In the genomic region with DNA sequence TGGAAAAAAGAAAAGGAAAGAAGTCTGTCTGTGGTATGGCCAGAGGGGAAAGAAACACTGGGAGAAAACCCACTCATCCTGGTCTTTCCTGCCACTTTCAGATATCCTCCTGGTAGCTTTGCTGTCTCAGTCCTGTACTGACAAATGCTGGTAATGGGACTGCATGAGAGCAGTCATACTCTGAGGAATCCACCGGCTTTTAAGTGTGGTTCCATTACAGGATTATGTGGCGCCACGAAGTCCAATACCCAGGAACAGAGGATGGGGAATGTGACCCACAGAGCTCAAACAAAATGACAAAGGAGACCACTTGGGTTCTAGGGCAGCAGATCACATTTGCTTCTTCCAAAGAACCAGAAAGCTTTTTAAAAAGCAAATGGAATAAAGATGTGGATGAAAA, we compare ENCODE assay signal across 24 cellular contexts. TPM values are rescaled to one million over a fixed set of nuclear protein-coding genes. Genes with fewer than 3 reads are reported as not detected.
"Had no signal": no experiment of that assay in that cellular context is flagged by ENCODE, and none has a peak within 500 bp of the region (broad histone marks: within the 10 kb centered on the region; RNA-seq: fewer than 3 reads in every experiment).

No MANE protein-coding gene starts in this region.

- H3K9me3 ChIP-seq: adrenal gland, ascending aorta, colonic mucosa, esophagus muscularis mucosa, lower lobe of right lung, mucosa of descending colon, tibial artery had no signal

- H3K27ac ChIP-seq: adrenal gland, ascending aorta, colonic mucosa, dorsolateral prefrontal cortex, esophagus muscularis mucosa, lower lobe of right lung, tibial artery, VCaP had no signal

- H3K36me3 Mint-ChIP-seq: activated naive CD4-positive, alpha-beta T cell treated with anti-CD3 and anti-CD28 coated beads, Interleukin-2, amount 50 U/mL, for 72 hours; naive B cell had no signal

- H3K4me3 ChIP-seq: adrenal gland, ascending aorta, colonic mucosa, dorsolateral prefrontal cortex, esophagus muscularis mucosa, lower lobe of right lung, mucosa of descending colon, tibial artery had no signal

- H3K27ac Mint-ChIP-seq: activated CD4-positive, alpha-beta T cell treated with anti-CD3 and anti-CD28 coated beads, Interleukin-2, amount 10 ng/mL, durations not matched to agents 7 days and 5 days; activated CD8-positive, alpha-beta T cell treated with anti-CD3 and anti-CD28 coated beads, Interleukin-2, amount 10 ng/mL, durations not matched to agents 7 days and 5 days; activated naive CD4-positive, alpha-beta T cell treated with anti-CD3 and anti-CD28 coated beads, Interleukin-2, amount 50 U/mL, for 72 hours; activated T-helper 1 cell treated with anti-CD3 and anti-CD28 coated beads, Interleukin-12 subunit alpha, Interleukin-12 subunit beta, Interleukin-2, Interleukin-4 antibody, amounts not matched to agents 30 ng/mL and 10 ng/mL and 1 ng/mL, durations not matched to agents 14 hours and 24 hours and 36 hours had no signal

- H3K9me3 Mint-ChIP-seq: activated CD4-positive, alpha-beta T cell treated with anti-CD3 and anti-CD28 coated beads, Interleukin-2, amount 10 ng/mL, durations not matched to agents 7 days and 5 days; activated naive CD4-positive, alpha-beta T cell treated with anti-CD3 and anti-CD28 coated beads, Interleukin-2, amount 50 U/mL, for 72 hours; activated T-helper 1 cell treated with anti-CD3 and anti-CD28 coated beads, Interleukin-12 subunit alpha, Interleukin-12 subunit beta, Interleukin-2, Interleukin-4 antibody, amounts not matched to agents 30 ng/mL and 10 ng/mL and 1 ng/mL, durations not matched to agents 14 hours and 24 hours and 36 hours; naive B cell; neural crest cell; stimulated activated naive CD8-positive, alpha-beta T cell treated with anti-CD3 and anti-CD28 coated beads, Interleukin-15, amount 100 ng/mL, for 72 hours had no signal

- H3K27me3 ChIP-seq: adrenal gland, ascending aorta, colonic mucosa, tibial artery had no signal

- DNase-seq: activated CD4-positive, alpha-beta T cell treated with anti-CD3 and anti-CD28 coated beads, Interleukin-2, amount 10 ng/mL, durations not matched to agents 7 days and 5 days; activated CD8-positive, alpha-beta T cell treated with anti-CD3 and anti-CD28 coated beads, Interleukin-2, amount 10 ng/mL, durations not matched to agents 7 days and 5 days; activated gamma-delta T cell; adrenal gland; central memory CD4-positive, alpha-beta T cell; colonic mucosa; dorsolateral prefrontal cortex; lower lobe of right lung; mesendoderm; mucosa of descending colon; naive B cell; stimulated activated CD4-positive, alpha-beta T cell treated with anti-CD3 and anti-CD28 coated beads, Interleukin-12 subunit alpha, Interleukin-12 subunit beta, amount 100 ng/mL, for 4 hours; stimulated activated CD4-positive, alpha-beta T cell treated with anti-CD3 and anti-CD28 coated beads, Interleukin-4, amount 100 ng/mL, for 4 hours; stimulated activated naive CD8-positive, alpha-beta T cell treated with anti-CD3 and anti-CD28 coated beads, Interleukin-15, amount 100 ng/mL, for 72 hours; tibial artery had no signal

- H3K27me3 Mint-ChIP-seq: stimulated activated naive CD8-positive, alpha-beta T cell treated with anti-CD3 and anti-CD28 coated beads, Interleukin-15, amount 100 ng/mL, for 72 hours had no signal

- H3K4me3 Mint-ChIP-seq: activated CD4-positive, alpha-beta T cell treated with anti-CD3 and anti-CD28 coated beads, Interleukin-2, amount 10 ng/mL, durations not matched to agents 7 days and 5 days; activated CD8-positive, alpha-beta T cell treated with anti-CD3 and anti-CD28 coated beads, Interleukin-2, amount 10 ng/mL, durations not matched to agents 7 days and 5 days; activated T-helper 1 cell treated with anti-CD3 and anti-CD28 coated beads, Interleukin-12 subunit alpha, Interleukin-12 subunit beta, Interleukin-2, Interleukin-4 antibody, amounts not matched to agents 30 ng/mL and 10 ng/mL and 1 ng/mL, durations not matched to agents 14 hours and 24 hours and 36 hours; naive B cell; neural crest cell; stimulated activated naive CD8-positive, alpha-beta T cell treated with anti-CD3 and anti-CD28 coated beads, Interleukin-15, amount 100 ng/mL, for 72 hours had no signal

- H3K4me1 ChIP-seq: ascending aorta, colonic mucosa had no signal

- ATAC-seq: activated CD4-positive, CD25-positive, alpha-beta regulatory T cell treated with anti-CD3 and anti-CD28 coated beads, Interleukin-2, amount 50 U/mL, for 24 hours; activated CD8-positive, alpha-beta T cell treated with anti-CD3 and anti-CD28 coated beads, Interleukin-2, amount 10 ng/mL, durations not matched to agents 7 days and 5 days; activated naive CD4-positive, alpha-beta T cell treated with anti-CD3 and anti-CD28 coated beads, Interleukin-2, amount 50 U/mL, for 72 hours; lower lobe of right lung; mucosa of descending colon; stimulated activated naive CD8-positive, alpha-beta T cell treated with anti-CD3 and anti-CD28 coated beads, Interleukin-15, amount 100 ng/mL, for 72 hours had no signal

- H3K36me3 ChIP-seq: adrenal gland, ascending aorta, colonic mucosa, esophagus muscularis mucosa, lower lobe of right lung, tibial artery had no signal

RNA-seq across cellular contexts. Expression of a gene that starts 26.3 kb away (rescaled TPM):
- total RNA-seq: activated T-helper 1 cell treated with anti-CD3 and anti-CD28 coated beads, Interleukin-12 subunit alpha, Interleukin-12 subunit beta, Interleukin-2, Interleukin-4 antibody, amounts not matched to agents 30 ng/mL and 10 ng/mL and 1 ng/mL, durations not matched to agents 14 hours and 24 hours and 36 hours; frontal cortex; T-helper 2 cell treated with Interferon-gamma antibody and Interleukin-4, amounts not matched to agents 100 ng/mL and 5 ng/mL, for 36 hours had no signal
